16 cellular contexts compared by ENCODE assay signal in the genomic region with DNA sequence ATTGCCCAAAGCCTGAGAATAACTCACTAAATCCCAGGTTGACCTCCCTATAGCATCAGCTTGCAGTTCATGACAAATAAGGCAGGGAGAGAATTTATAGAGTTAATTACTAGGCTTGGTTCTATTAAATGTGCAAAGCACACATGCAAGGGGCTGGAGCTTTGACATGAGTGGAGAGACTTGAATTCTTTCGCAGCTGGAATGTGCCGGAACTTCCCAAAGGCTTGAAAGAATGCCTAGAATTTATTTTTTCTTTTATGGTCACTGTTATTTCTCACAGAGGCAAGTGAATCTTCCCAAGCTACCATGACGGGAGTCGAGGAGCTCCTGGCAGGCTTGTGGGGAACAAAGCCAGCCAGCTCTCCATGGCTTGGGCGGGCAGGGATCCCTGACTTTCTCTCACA.
DNase-seq lines count a peak whose midpoint lies in the region; ATAC-seq and TF ChIP-seq lines count a peak whose summit lies in the region.
"Had no signal": no experiment of that assay in that cellular context is flagged by ENCODE, and none has a peak within 500 bp of the region (broad histone marks: within the 10 kb centered on the region; RNA-seq: fewer than 3 reads in every experiment).

No MANE protein-coding gene starts in this region.

- H2BK120ac ChIP-seq in mesenchymal stem cell (ENCODE audit: low read depth, low read length): no peak overlapping the region

- H3K27ac Mint-ChIP-seq in MCF 10A (ENCODE audit: low read depth, unreplicated experiment): no peak overlapping the region

- no TSS peak for BruUV-seq in MCF 10A (replicated peaks; lab: Mats Ljungman, UMichigan)

- CTCF ChIA-PET in MCF 10A (lab: Yijun Ruan, JAX): interaction anchor here (0.9 kb wide), 1 partner anchor 11 kb away, joined by 3 read pairs; no protein-coding TSS in a partner anchor

- no peaks in the 10 kb centered on the region for H3K79me1 ChIP-seq in mesenchymal stem cell (replicated peaks; ENCODE audit: low read length, poor library complexity, severe bottlenecking)

- peaks cover 20% of the 10 kb centered on the region for H3K4me1 Mint-ChIP-seq in MCF 10A (ENCODE audit: insufficient read depth, unreplicated experiment)

- no peak overlapping the region for H2AFZ ChIP-seq in mesenchymal stem cell (ENCODE audit: low read depth, low read length)

- H2BK5ac ChIP-seq in mesenchymal stem cell (ENCODE audit: low read depth, low read length, poor library complexity, severe bottlenecking): peak overlapping the region; percentile 96

- H3K14ac ChIP-seq in mesenchymal stem cell (ENCODE audit: low read length in 2 of 2): no peak overlapping the region

- H3K23ac ChIP-seq in mesenchymal stem cell (ENCODE audit: low read length in 2 of 2): no peak overlapping the region

- no peak overlapping the region for H4K8ac ChIP-seq in mesenchymal stem cell (ENCODE audit: low read length)

- H3K36me3 ChIP-seq in breast epithelium: no peaks in the 10 kb centered on the region
- no peaks in the 10 kb centered on the region for H3K36me3 ChIP-seq in mesenchymal stem cell (ENCODE audit: control insufficient read depth in 1 of 2, insufficient read depth in 2 of 2, low read depth in 1 of 2, low read length in 2 of 2)
- H3K36me3 ChIP-seq: pancreas, stomach had no signal

- POLR2A ChIA-PET in MCF 10A (lab: Yijun Ruan, JAX): interaction anchor here (2.2 to 2.8 kb wide), 2 partner anchors 11 to 13 kb away, joined by 8 to 13 read pairs; no protein-coding TSS in a partner anchor

- no peak overlapping the region for H2AK5ac ChIP-seq in mesenchymal stem cell (ENCODE audit: low read length, severe bottlenecking)

- H3K4ac ChIP-seq in mesenchymal stem cell (ENCODE audit: low read depth in 1 of 2, low read length in 2 of 2): no peak overlapping the region

- H3K27ac ChIP-seq in breast epithelium: peak overlapping the region; percentile 70 to 76
- peak overlapping the region; percentile 91 for H3K27ac ChIP-seq in mesenchymal stem cell (ENCODE audit: low read length, poor library complexity, severe bottlenecking)
- H3K27ac ChIP-seq in foreskin keratinocyte: no peak overlapping the region
- H3K27ac ChIP-seq: 22Rv1, stomach, VCaP had no signal

- H3K27me3 Mint-ChIP-seq in MCF 10A (ENCODE audit: insufficient read depth, unreplicated experiment): no peaks in the 10 kb centered on the region

- no peaks in the 10 kb centered on the region for H3K9me3 ChIP-seq in breast epithelium
- H3K9me3 ChIP-seq in mesenchymal stem cell (ENCODE audit: control insufficient read depth, low read length): no peaks in the 10 kb centered on the region
- H3K9me3 ChIP-seq: pancreas, stomach had no signal

- H2BK12ac ChIP-seq in mesenchymal stem cell (ENCODE audit: low read length in 2 of 2): no peak overlapping the region

- TF ChIP-seq POLR2A in breast epithelium (IDR thresholded peaks at IDR 0.05): no peak

- no peaks in the 10 kb centered on the region for H3K27me3 ChIP-seq in breast epithelium
- H3K27me3 ChIP-seq in mesenchymal stem cell (ENCODE audit: control insufficient read depth in 1 of 2, insufficient read depth in 1 of 2, low read length in 2 of 2): peaks cover 0 to 31% of the 10 kb centered on the region in 2 experiments
- no peaks in the 10 kb centered on the region for H3K27me3 ChIP-seq in foreskin keratinocyte
- H3K27me3 ChIP-seq: pancreas, stomach had no signal

- no peak overlapping the region for H3K9ac ChIP-seq in mesenchymal stem cell (ENCODE audit: low read length)

- H3K4me3 Mint-ChIP-seq in MCF 10A (ENCODE audit: unreplicated experiment): no peak overlapping the region

- H3K36me3 Mint-ChIP-seq in MCF 10A (ENCODE audit: insufficient read depth, unreplicated experiment): no peaks in the 10 kb centered on the region

- WGBS in mesenchymal stem cell: 69% methylated on average over 5 of the region's 5 CpGs

- no peak overlapping the region for H4K91ac ChIP-seq in mesenchymal stem cell (ENCODE audit: low read length)

- H3K18ac ChIP-seq in mesenchymal stem cell (ENCODE audit: low read depth in 1 of 2, low read length in 2 of 2): no peak overlapping the region

- intact Hi-C loops in breast epithelium (cut with DNase I; ENCODE audit: low total_unique reads): no loop called here
- intact Hi-C loops in MCF 10A (cut with micrococcal nuclease): no loop called here

- no peak for ATAC-seq in foreskin keratinocyte
- ATAC-seq: K562 had no signal

- no peak overlapping the region for H2BK15ac ChIP-seq in mesenchymal stem cell (ENCODE audit: low read depth, poor library complexity, severe bottlenecking)

- DNase-seq in breast epithelium (ENCODE audit: low spot score in 2 of 2): no peak
- no peak for DNase-seq in MCF 10A (ENCODE audit: unreplicated experiment)
- DNase-seq in choroid plexus epithelial cell (ENCODE audit: low read depth): peak; percentile 83
- no peak for DNase-seq in mesenchymal stem cell
- no peak for DNase-seq in foreskin keratinocyte
- no peak for DNase-seq in NCI-H1417 treated with DMSO at 0.1 percent for 48 hours (lab: John Stamatoyannopoulos, UW)
- DNase-seq in hypothalamus (lab: John Stamatoyannopoulos, UW): no peak
- no peak for DNase-seq in cerebellum (ENCODE audit: low spot score)
- DNase-seq: DND-41; NCI-H2029; pancreas; stimulated activated CD4-positive, alpha-beta T cell treated with anti-CD3 and anti-CD28 coated beads, Interleukin-4, amount 100 ng/mL, for 4 hours; stomach had no signal

- no peaks in the 10 kb centered on the region for H3K9me3 Mint-ChIP-seq in MCF 10A (ENCODE audit: unreplicated experiment)

- peak overlapping the region in 1 of 3 donors; percentile 36 for H3K4me3 ChIP-seq in breast epithelium
- H3K4me3 ChIP-seq in choroid plexus epithelial cell (ENCODE audit: low read depth, low read length): peak overlapping the region; percentile 8
- H3K4me3 ChIP-seq in mesenchymal stem cell (ENCODE audit: insufficient read depth in 1 of 2, low read depth in 1 of 2, low read length in 2 of 2): no peak overlapping the region
- H3K4me3 ChIP-seq: K562, pancreas, stomach had no signal

- TF ChIP-seq CTCF in breast epithelium (IDR thresholded peaks at IDR 0.05) (no peak), MCF 10A (IDR thresholded peaks at IDR 0.05; ENCODE audit: unreplicated experiment) (no peak), choroid plexus epithelial cell (conservative IDR thresholded peaks at IDR 0.05; ENCODE audit: low read depth, low read length) (no peak), foreskin keratinocyte (conservative IDR thresholded peaks at IDR 0.05) (no peak)

- H3K4me1 ChIP-seq in breast epithelium (peaks cover 0 to 5% of the 10 kb centered on the region in 2 donors), mesenchymal stem cell (ENCODE audit: control insufficient read depth, insufficient read depth, low read depth, low read length) (peaks cover 11% of the 10 kb centered on the region), foreskin keratinocyte (peaks cover 9% of the 10 kb centered on the region)

- no peak overlapping the region for H3K4me2 ChIP-seq in mesenchymal stem cell (ENCODE audit: low read length, poor library complexity, severe bottlenecking)
